ENCODE assay signal across 28 cellular contexts in the genomic region with DNA sequence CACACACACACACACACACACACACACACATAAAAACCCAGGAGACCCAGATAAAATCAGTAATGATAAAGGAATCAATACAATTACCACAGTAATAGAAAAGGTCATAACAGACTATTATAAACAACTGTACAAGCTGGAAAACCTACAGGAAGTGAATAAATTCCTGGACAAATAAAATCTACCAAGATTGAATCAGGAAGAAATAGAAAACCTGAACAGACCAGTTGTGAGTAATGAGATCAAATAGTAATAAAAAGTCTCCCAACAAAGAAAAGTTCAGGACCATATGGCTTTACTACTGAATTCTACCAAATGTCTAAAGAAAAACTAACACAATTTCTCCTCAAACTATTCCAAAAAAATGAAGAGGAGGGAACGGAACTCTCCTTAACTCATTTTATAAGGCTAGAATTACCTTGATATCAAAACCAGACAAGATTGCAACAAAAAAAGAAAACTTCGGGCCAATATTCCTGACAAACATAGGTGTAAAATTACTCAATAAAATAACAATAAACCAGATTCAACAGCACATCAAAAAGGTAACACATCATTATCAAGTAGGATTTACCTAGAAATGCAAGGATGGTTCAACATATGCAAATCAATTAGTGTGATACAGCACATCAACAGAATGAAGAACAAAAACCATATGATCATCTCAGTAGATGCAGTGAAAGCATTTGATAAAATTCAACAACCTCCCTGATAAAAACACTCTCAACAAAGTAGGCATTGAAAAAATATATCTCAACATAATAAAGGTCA.
"Had no signal": no experiment of that assay in that cellular context is flagged by ENCODE, and none has a peak within 500 bp of the region (broad histone marks: within the 10 kb centered on the region; RNA-seq: fewer than 3 reads in every experiment).

No MANE protein-coding gene starts in this region.

- H3K4me1 ChIP-seq: left lung, lower lobe of right lung, pancreas, prostate gland, stomach, testis, thyroid gland, transverse colon, upper lobe of left lung, vagina had no signal

- ATAC-seq: left colon; left lung; lower lobe of right lung; naive thymus-derived CD8-positive, alpha-beta T cell; pancreas; right cardiac atrium; sciatic nerve; stimulated activated naive B cell treated with anti-CD40 and anti-IgM and Interleukin-4, amounts not matched to agents 10 μg/mL and 1 μg/mL and 100 μg/mL, for 72 hours; stimulated activated naive CD8-positive, alpha-beta T cell treated with anti-CD3 and anti-CD28 coated beads, Interleukin-15, Interleukin-2, amounts not matched to agents 100 U/mL and 50 U/mL, for 24 hours had no signal

- FAIRE-seq: keratinocyte, pancreas had no signal

- DNase-seq: kidney glomerular epithelial cell; left colon; left lung; lower lobe of right lung; mammary epithelial cell; mesenchymal stem cell; naive thymus-derived CD8-positive, alpha-beta T cell; nucleus accumbens; pancreas; posterior cingulate gyrus; retina; right cardiac atrium; stimulated activated CD4-positive, alpha-beta T cell treated with anti-CD3 and anti-CD28 coated beads, Interleukin-12 subunit alpha, Interleukin-12 subunit beta, amount 100 ng/mL, for 4 hours; stimulated activated CD4-positive, alpha-beta T cell treated with anti-CD3 and anti-CD28 coated beads, Interleukin-15, amount 100 ng/mL, for 24 hours; stimulated activated CD4-positive, alpha-beta T cell treated with anti-CD3 and anti-CD28 coated beads, Interleukin-2, amount 100 ng/mL, for 24 hours; stimulated activated CD4-positive, alpha-beta T cell treated with anti-CD3 and anti-CD28 coated beads, Interleukin-4, amount 100 ng/mL, for 1 hour; stimulated activated naive B cell treated with anti-CD40 and anti-IgM and Interleukin-4, amounts not matched to agents 10 μg/mL and 1 μg/mL and 100 μg/mL, for 72 hours; stimulated activated naive CD8-positive, alpha-beta T cell treated with anti-CD3 and anti-CD28 coated beads, Interleukin-15, Interleukin-2, amounts not matched to agents 100 U/mL and 50 U/mL, for 24 hours; stomach; testis; thyroid gland; transverse colon; upper lobe of left lung had no signal

- H3K27ac ChIP-seq: left lung, lower lobe of right lung, pancreas, prostate gland, skin epidermis, stomach, testis, thyroid gland, transverse colon, upper lobe of left lung, vagina had no signal

- H3K4me3 ChIP-seq: left lung, lower lobe of right lung, pancreas, prostate gland, skin epidermis, stomach, testis, thyroid gland, transverse colon, upper lobe of left lung, vagina had no signal

- H3K36me3 ChIP-seq: lower lobe of right lung, pancreas, prostate gland, thyroid gland had no signal

- H3K27me3 ChIP-seq: left lung, pancreas, stomach, testis, thyroid gland, transverse colon, upper lobe of left lung, vagina had no signal

- H3K9me3 ChIP-seq: pancreas, prostate gland, testis, thyroid gland had no signal
